ENCODE assay signal across 1 cellular context in genomic region chr4:159229164-159229563, GRCh38.
TF ChIP-seq lines count a peak whose summit lies in the region.

No MANE protein-coding gene starts in this region.

TF ChIP-seq in K562, 482 proteins besides CTCF, POLR2A, EP300 and RAD21 (continued from another document):
- TF ChIP-seq, protein P1, sequence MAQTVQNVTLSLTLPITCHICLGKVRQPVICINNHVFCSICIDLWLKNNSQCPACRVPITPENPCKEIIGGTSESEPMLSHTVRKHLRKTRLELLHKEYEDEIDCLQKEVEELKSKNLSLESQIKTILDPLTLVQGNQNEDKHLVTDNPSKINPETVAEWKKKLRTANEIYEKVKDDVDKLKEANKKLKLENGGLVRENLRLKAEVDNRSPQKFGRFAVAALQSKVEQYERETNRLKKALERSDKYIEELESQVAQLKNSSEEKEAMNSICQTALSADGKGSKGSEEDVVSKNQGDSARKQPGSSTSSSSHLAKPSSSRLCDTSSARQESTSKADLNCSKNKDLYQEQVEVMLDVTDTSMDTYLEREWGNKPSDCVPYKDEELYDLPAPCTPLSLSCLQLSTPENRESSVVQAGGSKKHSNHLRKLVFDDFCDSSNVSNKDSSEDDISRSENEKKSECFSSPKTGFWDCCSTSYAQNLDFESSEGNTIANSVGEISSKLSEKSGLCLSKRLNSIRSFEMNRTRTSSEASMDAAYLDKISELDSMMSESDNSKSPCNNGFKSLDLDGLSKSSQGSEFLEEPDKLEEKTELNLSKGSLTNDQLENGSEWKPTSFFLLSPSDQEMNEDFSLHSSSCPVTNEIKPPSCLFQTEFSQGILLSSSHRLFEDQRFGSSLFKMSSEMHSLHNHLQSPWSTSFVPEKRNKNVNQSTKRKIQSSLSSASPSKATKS (CRISPR knock-in tag; IDR thresholded peaks at IDR 0.05) = no peak
- TF ChIP-seq MBD2 (IDR thresholded peaks at IDR 0.05; ENCODE audit: borderline replicate concordance, low read depth) = no peak
